In genomic region chr20:4087923-4088322, GRCh38 we compare ENCODE assay signal across 31 cellular contexts.
A peak's percentile ranks its signal among the peaks of the same experiment; 100 is the strongest.
DNase-seq lines count a peak whose midpoint lies in the region; ATAC-seq and TF ChIP-seq lines count a peak whose summit lies in the region.
"Had no signal": no experiment of that assay in that cellular context is flagged by ENCODE, and none has a peak within 500 bp of the region (broad histone marks: within the 10 kb centered on the region; RNA-seq: fewer than 3 reads in every experiment).

No MANE protein-coding gene starts in this region.

- CTCF ChIA-PET in A673 (lab: Charles Lee): no interaction called here

- no peak overlapping the region for H3K4me3 Mint-ChIP-seq in HFFc6
- H3K4me3 Mint-ChIP-seq in stimulated activated memory B cell treated with anti-CD40 and anti-IgM and Interleukin-4, amounts not matched to agents 10 μg/mL and 1 μg/mL and 100 μg/mL, for 72 hours: no peak overlapping the region
- H3K4me3 Mint-ChIP-seq: activated T-cell treated with anti-CD3 and anti-CD28 coated beads, Interleukin-2, amount 50 U/mL, for 72 hours; CD14-positive monocyte; neural progenitor cell; stimulated activated naive CD8-positive, alpha-beta T cell treated with anti-CD3 and anti-CD28 coated beads, Interleukin-15, Interleukin-2, amounts not matched to agents 100 ng/mL and 50 ng/mL, for 24 hours had no signal

- H3K36me3 Mint-ChIP-seq in HFFc6 (ENCODE audit: low read depth): no peaks in the 10 kb centered on the region
- no peaks in the 10 kb centered on the region for H3K36me3 Mint-ChIP-seq in stimulated activated memory B cell treated with anti-CD40 and anti-IgM and Interleukin-4, amounts not matched to agents 10 μg/mL and 1 μg/mL and 100 μg/mL, for 72 hours
- H3K36me3 Mint-ChIP-seq: neural progenitor cell had no signal

- no peaks in the 10 kb centered on the region for H3K36me3 ChIP-seq in left lung
- no peaks in the 10 kb centered on the region for H3K36me3 ChIP-seq in H7 (replicated peaks; ENCODE audit: control insufficient read depth, insufficient read depth, low read length)
- no peaks in the 10 kb centered on the region for H3K36me3 ChIP-seq in A673 (ENCODE audit: insufficient read depth, low read length, poor library complexity, severe bottlenecking)
- H3K36me3 ChIP-seq: neural progenitor cell, pancreas, right atrium auricular region, thoracic aorta, uterus had no signal

- DNase-seq in A172 (ENCODE audit: low spot score) (peak; percentile 60), HFFc6 (peak; percentile 49), RPMI7951 (ENCODE audit: low read depth) (peak; percentile 74), ecto neural progenitor cell (ENCODE audit: low spot score) (peak; percentile 16), left lung (no peak), H7 (no peak), A673 (ENCODE audit: low spot score) (no peak)
- DNase-seq: 8988T; activated CD4-positive, alpha-beta T cell treated with anti-CD3 and anti-CD28 coated beads, Interleukin-2, amount 50 U/mL, for 48 hours; activated naive CD4-positive, alpha-beta T cell; activated T-cell treated with anti-CD3 and anti-CD28 coated beads, Interleukin-2, amount 50 U/mL, for 72 hours; DMS79 treated with DMSO at 0.1 percent for 48 hours; glutamatergic neuron; Kasumi-1; mesendoderm; NCI-H1436 treated with DMSO at 0.1 percent for 48 hours; NCI-H446 treated with DMSO at 0.1 percent for 48 hours; NCI-H774; pancreas; uterus had no signal

- peaks cover 62% of the 10 kb centered on the region for H3K4me1 Mint-ChIP-seq in HFFc6 (ENCODE audit: low read depth)
- peaks cover 10% of the 10 kb centered on the region for H3K4me1 Mint-ChIP-seq in stimulated activated memory B cell treated with anti-CD40 and anti-IgM and Interleukin-4, amounts not matched to agents 10 μg/mL and 1 μg/mL and 100 μg/mL, for 72 hours

- H3K9me3 ChIP-seq in left lung (no peaks in the 10 kb centered on the region), A673 (ENCODE audit: low read depth, low read length, poor library complexity, severe bottlenecking) (no peaks in the 10 kb centered on the region)
- H3K9me3 ChIP-seq: pancreas, right atrium auricular region, thoracic aorta, uterus had no signal

- TF ChIP-seq CTCF in HFFc6 (IDR thresholded peaks at IDR 0.05) (no peak), left lung (IDR thresholded peaks at IDR 0.05) (no peak), A673 (conservative IDR thresholded peaks at IDR 0.05; ENCODE audit: low read depth, low read length) (no peak)

- no TSS peak for BruUV-seq in A673 (replicated peaks; lab: Mats Ljungman, UMichigan)

- H3K4me3 ChIP-seq in left lung (no peak overlapping the region), H7 (ENCODE audit: insufficient read depth, low read depth, low read length) (no peak overlapping the region), A673 (ENCODE audit: low read depth, low read length, poor library complexity, severe bottlenecking) (no peak overlapping the region)
- H3K4me3 ChIP-seq: neural progenitor cell, pancreas, right atrium auricular region, smooth muscle cell, thoracic aorta, uterus had no signal

- no peak for ATAC-seq in left lung
- no peak for ATAC-seq in stimulated activated memory B cell treated with anti-CD40 and anti-IgM and Interleukin-4, amounts not matched to agents 10 μg/mL and 1 μg/mL and 100 μg/mL, for 72 hours
- ATAC-seq: activated CD4-positive, CD25-positive, alpha-beta regulatory T cell treated with anti-CD3 and anti-CD28 coated beads, Interleukin-2, amount 50 U/mL, for 24 hours; activated T-cell treated with anti-CD3 and anti-CD28 coated beads, Interleukin-2, amount 50 U/mL, for 72 hours; HepG2; left lobe of liver; pancreas had no signal

- no peak overlapping the region for H3K27ac ChIP-seq in left lung
- H3K27ac ChIP-seq in A673 (ENCODE audit: low read depth, low read length, poor library complexity, severe bottlenecking): no peak overlapping the region
- H3K27ac ChIP-seq: epithelial cell of prostate, neural progenitor cell, pancreas, right atrium auricular region, uterus had no signal

- POLR2A ChIA-PET in A673 (lab: Charles Lee; ENCODE audit: low non-redundant PET): no interaction called here

- intact Hi-C loops in left lung (cut with DNase I): no loop called here
- intact Hi-C loops in A673 (cut with micrococcal nuclease; ENCODE audit: unreplicated experiment): loop anchor here (5.0 to 10.0 kb wide), 2 partner anchors 196 to 413 kb away; no protein-coding TSS in a partner anchor

- no peaks in the 10 kb centered on the region; the same call in 1 of the 2 replicates for H3K27me3 Mint-ChIP-seq in HFFc6 (ENCODE audit: insufficient read depth)
- H3K27me3 Mint-ChIP-seq in stimulated activated memory B cell treated with anti-CD40 and anti-IgM and Interleukin-4, amounts not matched to agents 10 μg/mL and 1 μg/mL and 100 μg/mL, for 72 hours: peaks cover 33% of the 10 kb centered on the region
- H3K27me3 Mint-ChIP-seq: stimulated activated naive CD8-positive, alpha-beta T cell treated with anti-CD3 and anti-CD28 coated beads, Interleukin-15, Interleukin-2, amounts not matched to agents 100 ng/mL and 50 ng/mL, for 24 hours had no signal

- H3K4me1 ChIP-seq in left lung: peaks cover 3 to 64% of the 10 kb centered on the region in 2 donors
- H3K4me1 ChIP-seq in A673 (ENCODE audit: insufficient read depth, low read length, poor library complexity, severe bottlenecking): peaks cover 10% of the 10 kb centered on the region
- H3K4me1 ChIP-seq: neural progenitor cell, uterus had no signal

- H3K27ac Mint-ChIP-seq in HFFc6: 0 out of 2 replicates have a peak overlapping the region, but pooled peaks have one; percentile 31
- H3K27ac Mint-ChIP-seq in stimulated activated memory B cell treated with anti-CD40 and anti-IgM and Interleukin-4, amounts not matched to agents 10 μg/mL and 1 μg/mL and 100 μg/mL, for 72 hours: no peak overlapping the region
- H3K27ac Mint-ChIP-seq: activated T-cell treated with anti-CD3 and anti-CD28 coated beads, Interleukin-2, amount 50 U/mL, for 72 hours; neural progenitor cell; stimulated activated naive CD8-positive, alpha-beta T cell treated with anti-CD3 and anti-CD28 coated beads, Interleukin-15, Interleukin-2, amounts not matched to agents 100 ng/mL and 50 ng/mL, for 24 hours had no signal

- no peaks in the 10 kb centered on the region for H3K9me3 Mint-ChIP-seq in HFFc6
- no peaks in the 10 kb centered on the region for H3K9me3 Mint-ChIP-seq in stimulated activated memory B cell treated with anti-CD40 and anti-IgM and Interleukin-4, amounts not matched to agents 10 μg/mL and 1 μg/mL and 100 μg/mL, for 72 hours
- H3K9me3 Mint-ChIP-seq: activated T-cell treated with anti-CD3 and anti-CD28 coated beads, Interleukin-2, amount 50 U/mL, for 72 hours; neural progenitor cell; stimulated activated naive CD8-positive, alpha-beta T cell treated with anti-CD3 and anti-CD28 coated beads, Interleukin-15, Interleukin-2, amounts not matched to agents 100 ng/mL and 50 ng/mL, for 24 hours had no signal

- H3K27me3 ChIP-seq in left lung (no peaks in the 10 kb centered on the region), H7 (ENCODE audit: control insufficient read depth, insufficient read depth, low read length) (peaks cover 7% of the 10 kb centered on the region; the same call in 1 of the 2 replicates), A673 (replicated peaks; ENCODE audit: insufficient read depth, low read depth, low read length, poor library complexity) (no peaks in the 10 kb centered on the region)
- H3K27me3 ChIP-seq: pancreas, right atrium auricular region, uterus had no signal

Comparison
In these comparisons a context has a peak if more than half of its experiments do, and no peak if none do; other contexts are left out.
1. DNase-seq: peak in A172 (single experiment), HFFc6 (single experiment), RPMI7951 (single experiment) and ecto neural progenitor cell (single experiment); none in left lung (0 of 2), H7 (single experiment) and A673 (single experiment).